In genomic region chr14:34713122-34713680, GRCh38 we compare ENCODE assay signal across 9 cellular contexts. TPM values are rescaled to one million over a fixed set of nuclear protein-coding genes. Genes with fewer than 3 reads are reported as not detected.
DNase-seq lines count a peak whose midpoint lies in the region; ATAC-seq and TF ChIP-seq lines count a peak whose summit lies in the region.
"Had no signal": no experiment of that assay in that cellular context is flagged by ENCODE, and none has a peak within 500 bp of the region (broad histone marks: within the 10 kb centered on the region; RNA-seq: fewer than 3 reads in every experiment).

No MANE protein-coding gene starts in this region.

- ATAC-seq in HCT116 (no peak), GM19351 (IDR thresholded peaks at IDR 0.05; ENCODE audit: unreplicated experiment) (no peak), HG03565 (IDR thresholded peaks at IDR 0.05; ENCODE audit: unreplicated experiment) (no peak), left colon (no peak)

- H3K9me2 ChIP-seq in HCT116 (ENCODE audit: insufficient read depth) = no peaks in the 10 kb centered on the region

- H3K36me3 Mint-ChIP-seq in activated CD4-positive, alpha-beta memory T cell treated with anti-CD3 and anti-CD28 coated beads, Interleukin-2, amount 10 ng/mL, durations not matched to agents 7 days and 5 days (ENCODE audit: low read depth) = peaks cover 25% of the 10 kb centered on the region
- no peaks in the 10 kb centered on the region for H3K36me3 Mint-ChIP-seq in glutamatergic neuron (ENCODE audit: unreplicated experiment)

- intact Hi-C loops in HCT116 (cut with micrococcal nuclease) = no loop called here
- intact Hi-C loops in left colon (cut with DNase I, micrococcal nuclease) = no loop called here

- DNase-seq in HCT116 (ENCODE audit: low read depth, low spot score) (no peak), glutamatergic neuron (no peak), smooth muscle cell (lab: John Stamatoyannopoulos, UW; ENCODE audit: unreplicated experiment) (no peak), germinal center (ENCODE audit: low spot score) (no peak), left colon (no peak)
- DNase-seq in activated CD4-positive, alpha-beta memory T cell treated with anti-CD3 and anti-CD28 coated beads, Interleukin-2, amount 10 ng/mL, durations not matched to agents 7 days and 5 days = no peak
- DNase-seq: WERI-Rb-1 had no signal

- H3K4me3 Mint-ChIP-seq in activated CD4-positive, alpha-beta memory T cell treated with anti-CD3 and anti-CD28 coated beads, Interleukin-2, amount 10 ng/mL, durations not matched to agents 7 days and 5 days = peak overlapping the region; percentile 87
- H3K4me3 Mint-ChIP-seq in glutamatergic neuron (ENCODE audit: unreplicated experiment) = peak overlapping the region; percentile 93

- peak overlapping the region; percentile 73 for H3K27ac Mint-ChIP-seq in activated CD4-positive, alpha-beta memory T cell treated with anti-CD3 and anti-CD28 coated beads, Interleukin-2, amount 10 ng/mL, durations not matched to agents 7 days and 5 days
- peak overlapping the region; percentile 81 for H3K27ac Mint-ChIP-seq in glutamatergic neuron (ENCODE audit: unreplicated experiment)

- H3K9me3 Mint-ChIP-seq in activated CD4-positive, alpha-beta memory T cell treated with anti-CD3 and anti-CD28 coated beads, Interleukin-2, amount 10 ng/mL, durations not matched to agents 7 days and 5 days = no peaks in the 10 kb centered on the region
- peaks cover 3% of the 10 kb centered on the region for H3K9me3 Mint-ChIP-seq in glutamatergic neuron (ENCODE audit: unreplicated experiment)

- H3K4me1 ChIP-seq in HCT116 (ENCODE audit: control insufficient read depth in 1 of 2, insufficient read depth in 2 of 2, low read length in 2 of 2) = peaks cover 13 to 36% of the 10 kb centered on the region in 2 experiments
- H3K4me1 ChIP-seq in smooth muscle cell (ENCODE audit: low read depth) = peaks cover 37% of the 10 kb centered on the region

- H3K27ac ChIP-seq in HCT116 (ENCODE audit: low read depth, low read length) = peak overlapping the region; percentile 73; the same call in 1 of the 2 replicates
- peak overlapping the region; percentile 91 for H3K27ac ChIP-seq in smooth muscle cell (ENCODE audit: low read depth)

- CTCF ChIA-PET in HCT116 (lab: Charles Lee) = interaction anchor here (1.6 kb wide), 1 partner anchor 10 kb away, joined by 6 read pairs; no protein-coding TSS in a partner anchor
- CTCF ChIA-PET in activated CD4-positive, alpha-beta memory T cell treated with anti-CD3 and anti-CD28 coated beads, Interleukin-2, amount 10 ng/mL, durations not matched to agents 7 days and 5 days (lab: Charles Lee) = interaction anchor here (0.7 to 2.6 kb wide), 3 partner anchors 10 to 25 kb away, joined by 3 to 12 read pairs (median 4); no protein-coding TSS in a partner anchor

- H3K4me2 ChIP-seq in HCT116 (ENCODE audit: low read length) (peak overlapping the region; percentile 88), smooth muscle cell (peak overlapping the region; percentile 96)

- no peaks in the 10 kb centered on the region for H3K9me3 ChIP-seq in HCT116 (ENCODE audit: control insufficient read depth in 1 of 2, insufficient read depth in 1 of 2, low read depth in 1 of 2, low read length in 2 of 2)
- no peaks in the 10 kb centered on the region for H3K9me3 ChIP-seq in smooth muscle cell (replicated peaks; ENCODE audit: low read depth)

- POLR2A ChIA-PET in HCT116 (lab: Charles Lee) = interaction anchor here (0.8 to 3.5 kb wide), 3 partner anchors 10 to 20 kb away, joined by 3 to 14 read pairs (median 3); no protein-coding TSS in a partner anchor
- POLR2A ChIA-PET in activated CD4-positive, alpha-beta memory T cell treated with anti-CD3 and anti-CD28 coated beads, Interleukin-2, amount 10 ng/mL, durations not matched to agents 7 days and 5 days (lab: Charles Lee) = interaction anchor here (0.6 to 3.1 kb wide), 5 partner anchors 10 to 704 kb away, joined by 3 to 17 read pairs (median 5); partner anchors contain the start of genes FAM177A1, SNX6 and SRP54

- BruUV-seq in HCT116 (replicated peaks; lab: Mats Ljungman, UMichigan) = no TSS peak

- RAD21 ChIA-PET in HCT116 (lab: Charles Lee; ENCODE audit: low non-redundant PET in 1 of 2, low total read pairs in 2 of 2, uncharacterized antibody in 2 of 2, unreplicated experiment in 2 of 2) = no interaction called here

- H3K9ac ChIP-seq in HCT116 (ENCODE audit: low read length) (peak overlapping the region; percentile 84), smooth muscle cell (ENCODE audit: low read depth) (peak overlapping the region; percentile 96)

- no peak for TF ChIP-seq RAD21 in HCT116 (IDR thresholded peaks at IDR 0.05; ENCODE audit: low read depth)

- TF ChIP-seq CTCF in HCT116 (IDR thresholded peaks at IDR 0.05 in 2 of 3, conservative IDR thresholded peaks at IDR 0.05 in 1 of 3; ENCODE audit: borderline replicate concordance in 1 of 3, insufficient read depth in 1 of 3, low read depth in 2 of 3, low read length in 2 of 3) (no peak), glutamatergic neuron (IDR thresholded peaks at IDR 0.05; ENCODE audit: partially characterized antibody, unreplicated experiment) (no peak), smooth muscle cell (IDR thresholded peaks at IDR 0.05; ENCODE audit: borderline replicate concordance, insufficient read depth, poor library complexity, severe bottlenecking) (no peak)

- peaks cover 40% of the 10 kb centered on the region for H3F3A ChIP-seq in smooth muscle cell (ENCODE audit: low read depth)

- H3K79me2 ChIP-seq in HCT116 (ENCODE audit: insufficient read depth, low read length) (peaks cover 29% of the 10 kb centered on the region), smooth muscle cell (ENCODE audit: low read depth) (peaks cover 16% of the 10 kb centered on the region)

- H3K4me1 Mint-ChIP-seq in activated CD4-positive, alpha-beta memory T cell treated with anti-CD3 and anti-CD28 coated beads, Interleukin-2, amount 10 ng/mL, durations not matched to agents 7 days and 5 days = peaks cover 32% of the 10 kb centered on the region
- H3K4me1 Mint-ChIP-seq in glutamatergic neuron (ENCODE audit: low read depth, unreplicated experiment) = peaks cover 9% of the 10 kb centered on the region

- no peak overlapping the region for H2AFZ ChIP-seq in HCT116 (ENCODE audit: low read depth, low read length, poor library complexity, severe bottlenecking)
- peak overlapping the region; percentile 87 for H2AFZ ChIP-seq in smooth muscle cell (ENCODE audit: low read depth)

- H3K27me3 Mint-ChIP-seq in activated CD4-positive, alpha-beta memory T cell treated with anti-CD3 and anti-CD28 coated beads, Interleukin-2, amount 10 ng/mL, durations not matched to agents 7 days and 5 days = peaks cover 1% of the 10 kb centered on the region
- no peaks in the 10 kb centered on the region for H3K27me3 Mint-ChIP-seq in glutamatergic neuron (ENCODE audit: unreplicated experiment)

- H3K4me3 ChIP-seq in HCT116 (replicated peaks in 1 of 2; ENCODE audit: low read depth in 1 of 2, low read length in 2 of 2) (peak overlapping the region; percentile 73), smooth muscle cell (peak overlapping the region; percentile 96)

- no peak for TF ChIP-seq POLR2A in HCT116 (IDR thresholded peaks at IDR 0.05; ENCODE audit: borderline replicate concordance, extremely low read depth, insufficient read depth, insufficient read length)

- H3K27me3 ChIP-seq in HCT116 (ENCODE audit: insufficient read depth, low read length) (no peaks in the 10 kb centered on the region), smooth muscle cell (ENCODE audit: low read depth) (no peaks in the 10 kb centered on the region)

- 63% methylated on average over 6 of the region's 6 CpGs for WGBS in smooth muscle cell (ENCODE audit: low lambda C conversion rate)

- peaks cover 4 to 11% of the 10 kb centered on the region in 2 experiments; a peak in 2 of 4 replicates for H3K36me3 ChIP-seq in HCT116 (ENCODE audit: control insufficient read depth in 1 of 2, insufficient read depth in 2 of 2, low read length in 2 of 2)
- H3K36me3 ChIP-seq in smooth muscle cell (ENCODE audit: low read depth) = no peaks in the 10 kb centered on the region

- H4K20me1 ChIP-seq in HCT116 (ENCODE audit: insufficient read depth) = no peaks in the 10 kb centered on the region
- H4K20me1 ChIP-seq in smooth muscle cell (ENCODE audit: low read depth) = no peaks in the 10 kb centered on the region

TF ChIP-seq in HCT116, 20 proteins besides CTCF, POLR2A, EP300 and RAD21 (continues in another document):
- TF ChIP-seq ZBTB33 (IDR thresholded peaks at IDR 0.05; ENCODE audit: extremely low read depth, insufficient replicate concordance, low read length) = no peak
- TF ChIP-seq ATF3 (IDR thresholded peaks at IDR 0.05) = no peak
- TF ChIP-seq EGR1 (IDR thresholded peaks at IDR 0.05; ENCODE audit: low read depth) = no peak
- no peak for TF ChIP-seq SIN3A (IDR thresholded peaks at IDR 0.05; ENCODE audit: low read depth)
- no peak for TF ChIP-seq TCF7L2 (IDR thresholded peaks at IDR 0.05; ENCODE audit: borderline replicate concordance, extremely low read depth, insufficient read depth, insufficient read length)

RNA-seq across cellular contexts. Expression of gene CFL2, which starts 1.2 kb away (rescaled TPM):
- total RNA-seq in HCT116 (2021; ENCODE audit: unreplicated experiment) = 55.2 TPM
- polyA plus RNA-seq in HCT116 (2012) = 12.8 and 20.3 TPM in 2 replicates
- 1 to 10 TPM; 7.7 to 9.0 TPM for total RNA-seq in activated CD4-positive, alpha-beta memory T cell treated with anti-CD3 and anti-CD28 coated beads, Interleukin-2, amount 10 ng/mL, durations not matched to agents 7 days and 5 days
- total RNA-seq in glutamatergic neuron (ENCODE audit: unreplicated experiment) = 57.6 TPM
- 64.5 and 71.9 TPM in 2 replicates for total RNA-seq in smooth muscle cell
- polyA plus RNA-seq in smooth muscle cell = 60.8 and 71.7 TPM in 2 replicates
- total RNA-seq in left colon = 10 to 100 TPM in 1 of 2 donors, 1 to 10 TPM in 1; 5.2 to 27.0 TPM
